Comparison of ENCODE assay signal across 1 cellular context in genomic region chr7:23298885-23299769, GRCh38.
TF ChIP-seq lines count a peak whose summit lies in the region.

Gene MALSU1 (plus strand): TSS chr7:23299339. CDS start chr7:23299353, 14 bp downstream.

TF ChIP-seq in GM12878, 131 proteins besides CTCF, POLR2A, EP300 and RAD21 (continued from another document and continues in another):
- TF ChIP-seq CHD2 (IDR thresholded peaks at IDR 0.05; ENCODE audit: borderline replicate concordance, low read depth, low read length) (0 out of 2 replicates have a peak, but pooled peaks have one; percentile 45), SIX5 (IDR thresholded peaks at IDR 0.05; ENCODE audit: low read depth, low read length, severe bottlenecking) (peak; percentile 12), GATAD2B (conservative IDR thresholded peaks at IDR 0.05; ENCODE audit: low read depth) (no peak; the same call in 1 of the 2 replicates), SPI1 (IDR thresholded peaks at IDR 0.05; ENCODE audit: borderline replicate concordance, insufficient read depth, low read depth, low read length) (no peak), E2F4 (IDR thresholded peaks at IDR 0.05; ENCODE audit: low read depth, low read length) (no peak; the same call in 1 of the 2 replicates), ZNF592 (IDR thresholded peaks at IDR 0.05) (no peak; the same call in 1 of the 2 replicates), RBBP5 (conservative IDR thresholded peaks at IDR 0.05) (no peak), SIN3A (IDR thresholded peaks at IDR 0.05; ENCODE audit: low read depth, low read length) (peak; percentile 32; the same call in 1 of the 2 replicates), USF2 (IDR thresholded peaks at IDR 0.05; ENCODE audit: borderline replicate concordance, low read depth, low read length) (no peak), ELK1 (IDR thresholded peaks at IDR 0.05; ENCODE audit: low read depth, low read length) (no peak), ATF7 (IDR thresholded peaks at IDR 0.05; ENCODE audit: low read depth) (0 out of 2 replicates have a peak, but pooled peaks have one; percentile 35), EGR1 (IDR thresholded peaks at IDR 0.05; ENCODE audit: borderline replicate concordance in 1 of 2, low read depth in 2 of 2, low read length in 2 of 2) (peak in 1 of 2 experiments; percentile 91; a peak in 2 of 3 replicates), REST (IDR thresholded peaks at IDR 0.05; ENCODE audit: low read depth, low read length) (no peak), TAF1 (IDR thresholded peaks at IDR 0.05; ENCODE audit: borderline replicate concordance, low read depth, low read length) (peak; percentile 80), ZBTB11 (CRISPR knock-in tag; IDR thresholded peaks at IDR 0.05) (no peak), HDAC2 (IDR thresholded peaks at IDR 0.05) (no peak), IRF4 (IDR thresholded peaks at IDR 0.05; ENCODE audit: low read depth, low read length) (no peak), HSF1 (IDR thresholded peaks at IDR 0.05; ENCODE audit: low read depth, low read length) (no peak), NFXL1 (IDR thresholded peaks at IDR 0.05; ENCODE audit: borderline replicate concordance) (no peak), RAD51 (IDR thresholded peaks at IDR 0.05) (no peak), SMAD5 (IDR thresholded peaks at IDR 0.05; ENCODE audit: low read depth) (peak; percentile 82), ATF3 (IDR thresholded peaks at IDR 0.05; ENCODE audit: borderline replicate concordance, extremely low read depth, low read depth, low read length) (no peak), PRDM15 (CRISPR knock-in tag; IDR thresholded peaks at IDR 0.05) (no peak), ETV6 (conservative IDR thresholded peaks at IDR 0.05 in 1 of 2, IDR thresholded peaks at IDR 0.05 in 1 of 2; ENCODE audit: borderline replicate concordance in 1 of 2, low read depth in 1 of 2) (no peak), SREBF1 (IDR thresholded peaks at IDR 0.05; ENCODE audit: low read length) (peak; percentile 58), PKNOX1 (IDR thresholded peaks at IDR 0.05) (peak; percentile 84), SKIL (IDR thresholded peaks at IDR 0.05; ENCODE audit: low read depth, poor library complexity, severe bottlenecking) (no peak), EED (IDR thresholded peaks at IDR 0.05; ENCODE audit: low read depth) (no peak)
